ENCODE assay signal across 12 cellular contexts in genomic region chr9:118643118-118643517, GRCh38.
DNase-seq lines count a peak whose midpoint lies in the region; ATAC-seq and TF ChIP-seq lines count a peak whose summit lies in the region.
"Had no signal": no experiment of that assay in that cellular context is flagged by ENCODE, and none has a peak within 500 bp of the region (broad histone marks: within the 10 kb centered on the region; RNA-seq: fewer than 3 reads in every experiment).

No MANE protein-coding gene starts in this region.

- in situ Hi-C loops in mammary epithelial cell (cut with MboI; ENCODE audit: low sequenced_read_pairs in 2 of 2): no loop called here

- BruUV-seq in mammary epithelial cell (replicated peaks; lab: Mats Ljungman, UMichigan): no TSS peak

- peaks cover 4% of the 10 kb centered on the region for H3K9me3 ChIP-seq in mammary epithelial cell (replicated peaks; ENCODE audit: insufficient read depth, low read length)
- H3K9me3 ChIP-seq in lung (ENCODE audit: control insufficient read depth in 2 of 2, insufficient read depth in 1 of 2, low read length in 1 of 2): peaks cover 5 to 6% of the 10 kb centered on the region in 2 donors

- DNase-seq in AG10803 (ENCODE audit: low read depth) (peak; percentile 77), mammary epithelial cell (peak; percentile 87), lung (ENCODE audit: low spot score) (peak; percentile 81), T-helper 1 cell (no peak), GM19240 (ENCODE audit: insufficient read length, low spot score) (no peak), amniotic stem cell (lab: John Stamatoyannopoulos, UW) (no peak)
- no peak for DNase-seq in stimulated activated CD4-positive, alpha-beta T cell treated with anti-CD3 and anti-CD28 coated beads, Interleukin-1b, Interleukin-23, amount 100 ng/mL, for 48 hours
- DNase-seq: activated CD8-positive, alpha-beta T cell treated with anti-CD3 and anti-CD28 coated beads, Interleukin-2, amount 10 ng/mL, durations not matched to agents 7 days and 5 days; GOT3; MM.1S; NCI-H524 treated with DMSO at 0.1 percent for 48 hours had no signal

- intact Hi-C loops in mammary epithelial cell (cut with micrococcal nuclease): no loop called here

- H3K9ac ChIP-seq in mammary epithelial cell (ENCODE audit: insufficient read depth, low read length): no peak overlapping the region

- no peak overlapping the region for H3K27ac ChIP-seq in mammary epithelial cell (ENCODE audit: insufficient read depth, low read depth, low read length)
- no peak overlapping the region for H3K27ac ChIP-seq in lung (ENCODE audit: low read depth in 1 of 2, low read length in 1 of 2)

- no peak for TF ChIP-seq CTCF in AG10803 (conservative IDR thresholded peaks at IDR 0.05; ENCODE audit: low read length)
- TF ChIP-seq CTCF in mammary epithelial cell (conservative IDR thresholded peaks at IDR 0.05 in 1 of 2, IDR thresholded peaks at IDR 0.05 in 1 of 2; ENCODE audit: extremely low read depth in 1 of 2, insufficient read depth in 1 of 2, low read depth in 1 of 2, low read length in 2 of 2): no peak
- TF ChIP-seq CTCF in lung (IDR thresholded peaks at IDR 0.05; ENCODE audit: control extremely low read depth, extremely low read depth): no peak

- peak overlapping the region; percentile 60 for H3K4me2 ChIP-seq in mammary epithelial cell (ENCODE audit: insufficient read depth, low read depth, low read length)

- H3K36me3 ChIP-seq in mammary epithelial cell (ENCODE audit: insufficient read depth, low read length): no peaks in the 10 kb centered on the region
- no peaks in the 10 kb centered on the region for H3K36me3 ChIP-seq in lung (ENCODE audit: control insufficient read depth in 2 of 2, insufficient read depth in 2 of 2, low read length in 2 of 2)

- no peaks in the 10 kb centered on the region for H3K79me2 ChIP-seq in mammary epithelial cell (ENCODE audit: insufficient read depth, low read length)

- H3K27me3 ChIP-seq in mammary epithelial cell (ENCODE audit: insufficient read depth, low read length): no peaks in the 10 kb centered on the region
- H3K27me3 ChIP-seq in lung (ENCODE audit: control insufficient read depth, insufficient read depth): no peaks in the 10 kb centered on the region

- peak overlapping the region; percentile 43 for H2AFZ ChIP-seq in mammary epithelial cell (ENCODE audit: low read depth, low read length)

- TF ChIP-seq EP300 in Ishikawa (IDR thresholded peaks at IDR 0.05; ENCODE audit: borderline replicate concordance): no peak

- H4K20me1 ChIP-seq in mammary epithelial cell (ENCODE audit: insufficient read depth, low read length): no peaks in the 10 kb centered on the region

- no peak overlapping the region for H3K4me3 ChIP-seq in AG10803 (ENCODE audit: low read length)
- H3K4me3 ChIP-seq in mammary epithelial cell (replicated peaks in 1 of 3; ENCODE audit: insufficient read depth in 1 of 3, low read depth in 2 of 3, low read length in 3 of 3): peak overlapping the region in 1 of 3 experiments; percentile 25
- H3K4me3 ChIP-seq in lung: no peak overlapping the region

- CTCF ChIA-PET in mammary epithelial cell (lab: Charles Lee; ENCODE audit: low non-redundant PET): no interaction called here

- ATAC-seq in lung (ENCODE audit: insufficient read depth, low FRiP score): peak; percentile 88
- ATAC-seq: activated CD8-positive, alpha-beta T cell treated with anti-CD3 and anti-CD28 coated beads, Interleukin-2, amount 10 ng/mL, durations not matched to agents 7 days and 5 days had no signal

- H3K4me1 ChIP-seq in mammary epithelial cell (ENCODE audit: insufficient read depth, low read length) (peaks cover 18% of the 10 kb centered on the region), lung (ENCODE audit: control insufficient read depth in 2 of 2, insufficient read depth in 2 of 2, low read length in 2 of 2) (peaks cover 0 to 2% of the 10 kb centered on the region in 2 donors)

- dilution Hi-C loops in mammary epithelial cell (cut with HindIII; ENCODE audit: low sequenced_read_pairs): no loop called here

- 0% methylated on average over 2 of the region's 2 CpGs for WGBS in mammary epithelial cell (ENCODE audit: low coverage, missing lambda C conversion rate)
- 34 to 54% methylated on average over 2 of the region's 2 CpGs for WGBS in lung, 2 donors

- TF ChIP-seq RAD21 in Ishikawa (IDR thresholded peaks at IDR 0.05; ENCODE audit: low read depth): 0 out of 2 replicates have a peak, but pooled peaks have one; percentile 1

TF ChIP-seq in Ishikawa, 13 proteins besides CTCF, POLR2A, EP300 and RAD21:
- TF ChIP-seq ZBTB7A (IDR thresholded peaks at IDR 0.05; ENCODE audit: low read depth) (no peak), CEBPB (IDR thresholded peaks at IDR 0.05) (no peak), NFIC (IDR thresholded peaks at IDR 0.05) (peak; percentile 40), MAX (IDR thresholded peaks at IDR 0.05) (peak; percentile 25; the same call in 1 of the 2 replicates), REST (IDR thresholded peaks at IDR 0.05; ENCODE audit: low read depth) (no peak), USF1 (IDR thresholded peaks at IDR 0.05) (peak; percentile 66), FOXM1 (IDR thresholded peaks at IDR 0.05; ENCODE audit: borderline replicate concordance, low read depth) (no peak), YY1 (IDR thresholded peaks at IDR 0.05; ENCODE audit: low read depth) (no peak), TCF12 (IDR thresholded peaks at IDR 0.05; ENCODE audit: low read depth) (peak; percentile 83), CREB1 (IDR thresholded peaks at IDR 0.05; ENCODE audit: low read depth) (no peak), TEAD4 (IDR thresholded peaks at IDR 0.05) (peak; percentile 99), EGR1 (IDR thresholded peaks at IDR 0.05) (no peak), TAF1 (IDR thresholded peaks at IDR 0.05; ENCODE audit: low read depth) (no peak)
TF ChIP-seq in Ishikawa: peak in this region for 5.

Comparison
In these comparisons a context has a peak if more than half of its experiments do, and no peak if none do; other contexts are left out.
1. DNase-seq: peak in AG10803 (single experiment), mammary epithelial cell (single experiment) and lung (single experiment); none in T-helper 1 cell (0 of 5), GM19240 (single experiment), amniotic stem cell (single experiment) and stimulated activated CD4-positive, alpha-beta T cell treated with anti-CD3 and anti-CD28 coated beads, Interleukin-1b, Interleukin-23, amount 100 ng/mL, for 48 hours (single experiment).